ENCODE assay signal across 10 cellular contexts in genomic region chr2:46978696-46979095, GRCh38. TPM values are rescaled to one million over a fixed set of nuclear protein-coding genes. Genes with fewer than 3 reads are reported as not detected.
DNase-seq lines count a peak whose midpoint lies in the region; ATAC-seq and TF ChIP-seq lines count a peak whose summit lies in the region.
"Had no signal": no experiment of that assay in that cellular context is flagged by ENCODE, and none has a peak within 500 bp of the region (broad histone marks: within the 10 kb centered on the region; RNA-seq: fewer than 3 reads in every experiment).

No MANE protein-coding gene starts in this region.

- peak overlapping the region; percentile 6 for H3K4me3 Mint-ChIP-seq in activated T-cell treated with anti-CD3 and anti-CD28 coated beads, Interleukin-2, amount 50 U/mL, for 24 hours
- H3K4me3 Mint-ChIP-seq in activated naive CD8-positive, alpha-beta T cell treated with anti-CD3 and anti-CD28 coated beads, Interleukin-2, amount 50 U/mL, for 24 hours: peak overlapping the region; percentile 69
- peak overlapping the region; percentile 84 to 85 for H3K4me3 Mint-ChIP-seq in stimulated activated naive CD8-positive, alpha-beta T cell treated with anti-CD3 and anti-CD28 coated beads, Interleukin-15, amount 100 ng/mL, for 72 hours

- H3K4me2 ChIP-seq in MM.1S (ENCODE audit: low read depth, low read length): no peak overlapping the region

- no peak for DNase-seq in activated T-cell treated with anti-CD3 and anti-CD28 coated beads, Interleukin-2, amount 50 U/mL, for 24 hours
- DNase-seq in activated T-cell treated with anti-CD3 and anti-CD28 coated beads, Interleukin-2, amount 50 U/mL, for 1 hour: no peak
- DNase-seq in MM.1S (no peak), suprapubic skin (ENCODE audit: low spot score in 2 of 2) (no peak), DMS79 treated with DMSO at 0.1 percent for 48 hours (lab: John Stamatoyannopoulos, UW) (no peak)
- DNase-seq in activated naive CD8-positive, alpha-beta T cell treated with anti-CD3 and anti-CD28 coated beads, Interleukin-2, amount 50 U/mL, for 24 hours: peak; percentile 42
- DNase-seq in stimulated activated naive CD8-positive, alpha-beta T cell treated with anti-CD3 and anti-CD28 coated beads, Interleukin-15, amount 100 ng/mL, for 72 hours: peak; percentile 31 to 66
- DNase-seq: stimulated activated CD4-positive, alpha-beta T cell treated with anti-CD3 and anti-CD28 coated beads, Interleukin-2, amount 100 ng/mL, for 24 hours had no signal

- H3K36me3 ChIP-seq in MM.1S (replicated peaks; ENCODE audit: insufficient read depth, low read length) (peaks cover 9% of the 10 kb centered on the region; the same call in 1 of the 2 replicates), suprapubic skin (peaks cover 49% of the 10 kb centered on the region)

- peaks cover 59% of the 10 kb centered on the region for H3K4me1 ChIP-seq in MM.1S (ENCODE audit: low read length)
- peaks cover 19% of the 10 kb centered on the region for H3K4me1 ChIP-seq in suprapubic skin

- no peak for TF ChIP-seq EP300 in suprapubic skin (IDR thresholded peaks at IDR 0.05)

- H3K9me2 ChIP-seq in MM.1S (replicated peaks; ENCODE audit: insufficient read depth, low read length): no peaks in the 10 kb centered on the region

- no peak for TF ChIP-seq CTCF in MM.1S (IDR thresholded peaks at IDR 0.05; ENCODE audit: low read length)
- no peak for TF ChIP-seq CTCF in suprapubic skin (IDR thresholded peaks at IDR 0.05)

- H3K27ac ChIP-seq in MM.1S (ENCODE audit: low read length) (peak overlapping the region; percentile 46; the same call in 1 of the 2 replicates), suprapubic skin (no peak overlapping the region)

- no peaks in the 10 kb centered on the region for H3K27me3 ChIP-seq in MM.1S (replicated peaks; ENCODE audit: insufficient read depth, low read length)
- H3K27me3 ChIP-seq in suprapubic skin: no peaks in the 10 kb centered on the region
- H3K27me3 ChIP-seq: transverse colon had no signal

- ATAC-seq in activated naive CD8-positive, alpha-beta T cell treated with anti-CD3 and anti-CD28 coated beads, Interleukin-2, amount 50 U/mL, for 24 hours: peak; percentile 68
- ATAC-seq in stimulated activated naive CD8-positive, alpha-beta T cell treated with anti-CD3 and anti-CD28 coated beads, Interleukin-15, amount 100 ng/mL, for 72 hours: peak; percentile 62
- no peak for ATAC-seq in HG02973 (IDR thresholded peaks at IDR 0.05; ENCODE audit: unreplicated experiment)

- H3K4me1 Mint-ChIP-seq in activated T-cell treated with anti-CD3 and anti-CD28 coated beads, Interleukin-2, amount 50 U/mL, for 24 hours (ENCODE audit: low read depth): peaks cover 52% of the 10 kb centered on the region
- H3K4me1 Mint-ChIP-seq in activated naive CD8-positive, alpha-beta T cell treated with anti-CD3 and anti-CD28 coated beads, Interleukin-2, amount 50 U/mL, for 24 hours: peaks cover 63% of the 10 kb centered on the region
- H3K4me1 Mint-ChIP-seq in stimulated activated naive CD8-positive, alpha-beta T cell treated with anti-CD3 and anti-CD28 coated beads, Interleukin-15, amount 100 ng/mL, for 72 hours: peaks cover 74% of the 10 kb centered on the region

- no peak overlapping the region for H3K9ac ChIP-seq in MM.1S (ENCODE audit: low read length)

- H3K9me3 Mint-ChIP-seq in activated T-cell treated with anti-CD3 and anti-CD28 coated beads, Interleukin-2, amount 50 U/mL, for 24 hours: no peaks in the 10 kb centered on the region
- H3K9me3 Mint-ChIP-seq in activated naive CD8-positive, alpha-beta T cell treated with anti-CD3 and anti-CD28 coated beads, Interleukin-2, amount 50 U/mL, for 24 hours: no peaks in the 10 kb centered on the region
- no peaks in the 10 kb centered on the region for H3K9me3 Mint-ChIP-seq in stimulated activated naive CD8-positive, alpha-beta T cell treated with anti-CD3 and anti-CD28 coated beads, Interleukin-15, amount 100 ng/mL, for 72 hours

- no peaks in the 10 kb centered on the region for H3K9me3 ChIP-seq in MM.1S (replicated peaks; ENCODE audit: insufficient read depth, low read length)
- no peaks in the 10 kb centered on the region for H3K9me3 ChIP-seq in suprapubic skin
- H3K9me3 ChIP-seq: transverse colon had no signal

- peak overlapping the region; percentile 91 for H3K27ac Mint-ChIP-seq in activated T-cell treated with anti-CD3 and anti-CD28 coated beads, Interleukin-2, amount 50 U/mL, for 24 hours
- H3K27ac Mint-ChIP-seq in activated naive CD8-positive, alpha-beta T cell treated with anti-CD3 and anti-CD28 coated beads, Interleukin-2, amount 50 U/mL, for 24 hours: peak overlapping the region; percentile 91
- H3K27ac Mint-ChIP-seq in stimulated activated naive CD8-positive, alpha-beta T cell treated with anti-CD3 and anti-CD28 coated beads, Interleukin-15, amount 100 ng/mL, for 72 hours: peak overlapping the region; percentile 59 to 93

- no peaks in the 10 kb centered on the region for H3K27me3 Mint-ChIP-seq in activated T-cell treated with anti-CD3 and anti-CD28 coated beads, Interleukin-2, amount 50 U/mL, for 24 hours
- no peaks in the 10 kb centered on the region for H3K27me3 Mint-ChIP-seq in activated naive CD8-positive, alpha-beta T cell treated with anti-CD3 and anti-CD28 coated beads, Interleukin-2, amount 50 U/mL, for 24 hours
- H3K27me3 Mint-ChIP-seq in stimulated activated naive CD8-positive, alpha-beta T cell treated with anti-CD3 and anti-CD28 coated beads, Interleukin-15, amount 100 ng/mL, for 72 hours: no peaks in the 10 kb centered on the region

- no peak for TF ChIP-seq POLR2A in suprapubic skin (IDR thresholded peaks at IDR 0.05)

- H2AFZ ChIP-seq in MM.1S (ENCODE audit: low read length): no peak overlapping the region

- no peak overlapping the region for H3K4me3 ChIP-seq in MM.1S (ENCODE audit: low read length)
- no peak overlapping the region for H3K4me3 ChIP-seq in suprapubic skin
- H3K4me3 ChIP-seq: transverse colon had no signal

- H3K36me3 Mint-ChIP-seq in activated T-cell treated with anti-CD3 and anti-CD28 coated beads, Interleukin-2, amount 50 U/mL, for 24 hours (ENCODE audit: low read depth): peaks cover 92% of the 10 kb centered on the region
- H3K36me3 Mint-ChIP-seq in activated naive CD8-positive, alpha-beta T cell treated with anti-CD3 and anti-CD28 coated beads, Interleukin-2, amount 50 U/mL, for 24 hours (ENCODE audit: low read depth): peaks cover 36% of the 10 kb centered on the region

- peaks cover 82% of the 10 kb centered on the region for H3K79me2 ChIP-seq in MM.1S (ENCODE audit: low read length)

- H4K20me1 ChIP-seq in MM.1S (ENCODE audit: insufficient read depth, low read length): no peaks in the 10 kb centered on the region

- WGBS in suprapubic skin: 69% methylated on average over 8 of the region's 8 CpGs

- H3F3A ChIP-seq in MM.1S (ENCODE audit: insufficient read depth, low read length): peaks cover 44% of the 10 kb centered on the region

RNA-seq across cellular contexts. Expression of gene TTC7A, which starts 37.7 kb away (rescaled TPM):
- total RNA-seq in suprapubic skin: 10 to 100 TPM; 44.1 to 65.1 (median 48.3) TPM

Comparison
In these comparisons a context has a peak if more than half of its experiments do, and no peak if none do; other contexts are left out.
1. DNase-seq: peak in activated naive CD8-positive, alpha-beta T cell treated with anti-CD3 and anti-CD28 coated beads, Interleukin-2, amount 50 U/mL, for 24 hours (single experiment) and stimulated activated naive CD8-positive, alpha-beta T cell treated with anti-CD3 and anti-CD28 coated beads, Interleukin-15, amount 100 ng/mL, for 72 hours (2 of 2); none in activated T-cell treated with anti-CD3 and anti-CD28 coated beads, Interleukin-2, amount 50 U/mL, for 24 hours (single experiment), activated T-cell treated with anti-CD3 and anti-CD28 coated beads, Interleukin-2, amount 50 U/mL, for 1 hour (single experiment), MM.1S (single experiment), suprapubic skin (0 of 2) and DMS79 treated with DMSO at 0.1 percent for 48 hours (single experiment).
2. H3K4me3 Mint-ChIP-seq: peak in every context shown above with its lines; median percentile 84 in stimulated activated naive CD8-positive, alpha-beta T cell treated with anti-CD3 and anti-CD28 coated beads, Interleukin-15, amount 100 ng/mL, for 72 hours; 69 in activated naive CD8-positive, alpha-beta T cell treated with anti-CD3 and anti-CD28 coated beads, Interleukin-2, amount 50 U/mL, for 24 hours; 6 in activated T-cell treated with anti-CD3 and anti-CD28 coated beads, Interleukin-2, amount 50 U/mL, for 24 hours.
3. Peak in every context shown above with its lines, with median percentiles within 50 percentile points of each other: H3K27ac Mint-ChIP-seq.